26 cellular contexts compared by ENCODE assay signal in the genomic region with DNA sequence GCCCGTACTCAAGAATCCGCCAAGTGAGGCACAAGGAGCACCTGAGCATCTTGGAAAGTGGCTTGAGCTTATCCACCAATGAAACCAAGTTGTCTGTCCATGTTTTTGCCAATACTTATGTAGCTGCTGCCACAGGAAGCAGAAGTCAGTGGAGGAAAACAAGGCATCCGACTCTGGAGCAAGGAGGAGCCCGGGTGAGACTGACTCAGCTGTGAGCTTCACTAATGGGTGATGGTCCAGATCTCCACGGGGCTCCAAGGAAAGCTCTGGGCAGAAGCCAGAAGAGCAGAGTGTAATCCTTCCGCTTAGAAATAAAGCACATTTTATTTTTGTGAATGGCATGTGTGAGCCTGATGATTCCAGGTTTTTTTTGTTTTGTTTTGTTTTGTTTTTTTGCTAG. TPM values are rescaled to one million over a fixed set of nuclear protein-coding genes. Genes with fewer than 3 reads are reported as not detected.
DNase-seq lines count a peak whose midpoint lies in the region; ATAC-seq and TF ChIP-seq lines count a peak whose summit lies in the region.
"Had no signal": no experiment of that assay in that cellular context is flagged by ENCODE, and none has a peak within 500 bp of the region (broad histone marks: within the 10 kb centered on the region; RNA-seq: fewer than 3 reads in every experiment).

No MANE protein-coding gene starts in this region.

- H3K36me3 ChIP-seq in RWPE2 (ENCODE audit: low read depth): peaks cover 8% of the 10 kb centered on the region
- H3K36me3 ChIP-seq in mesenchymal stem cell (ENCODE audit: control insufficient read depth in 1 of 2, insufficient read depth in 2 of 2, low read depth in 1 of 2, low read length in 2 of 2): peaks cover 16 to 18% of the 10 kb centered on the region in 2 experiments
- H3K36me3 ChIP-seq: breast epithelium had no signal

- no peaks in the 10 kb centered on the region for H3K9me3 ChIP-seq in RWPE2 (ENCODE audit: severe bottlenecking)
- no peaks in the 10 kb centered on the region for H3K9me3 ChIP-seq in mesenchymal stem cell (ENCODE audit: control insufficient read depth, low read length)
- H3K9me3 ChIP-seq: breast epithelium, upper lobe of right lung had no signal

- no peak for TF ChIP-seq CTCF in RWPE2 (IDR thresholded peaks at IDR 0.05; ENCODE audit: poor library complexity, severe bottlenecking)

- no peak overlapping the region for H3K4me2 ChIP-seq in mesenchymal stem cell (ENCODE audit: low read length, poor library complexity, severe bottlenecking)
- H3K4me2 ChIP-seq: smooth muscle cell had no signal

- H3K4me3 ChIP-seq in RWPE2 (ENCODE audit: severe bottlenecking) (no peak overlapping the region), mesenchymal stem cell (ENCODE audit: insufficient read depth in 1 of 2, low read depth in 1 of 2, low read length in 2 of 2) (no peak overlapping the region)
- H3K4me3 ChIP-seq: breast epithelium, smooth muscle cell, upper lobe of right lung had no signal

- H2BK120ac ChIP-seq in mesenchymal stem cell (ENCODE audit: low read depth, low read length): no peak overlapping the region

- no peaks in the 10 kb centered on the region for H3K27me3 ChIP-seq in RWPE2 (ENCODE audit: insufficient read depth, poor library complexity, severe bottlenecking)
- no peaks in the 10 kb centered on the region for H3K27me3 ChIP-seq in mesenchymal stem cell (ENCODE audit: control insufficient read depth in 1 of 2, insufficient read depth in 1 of 2, low read length in 2 of 2)
- H3K27me3 ChIP-seq: breast epithelium, upper lobe of right lung had no signal

- no peak overlapping the region for H4K8ac ChIP-seq in mesenchymal stem cell (ENCODE audit: low read length)

- no peak overlapping the region for H2BK15ac ChIP-seq in mesenchymal stem cell (ENCODE audit: low read depth, poor library complexity, severe bottlenecking)

- peak overlapping the region; percentile 9 for H3K9ac ChIP-seq in mesenchymal stem cell (ENCODE audit: low read length)

- WGBS in mesenchymal stem cell: 94% methylated on average over 6 of the region's 6 CpGs

- H2AK5ac ChIP-seq in mesenchymal stem cell (ENCODE audit: low read length, severe bottlenecking): no peak overlapping the region

- H4K91ac ChIP-seq in mesenchymal stem cell (ENCODE audit: low read length): no peak overlapping the region

- DNase-seq in AG20443 (ENCODE audit: low spot score) (peak; percentile 63), RWPE2 (ENCODE audit: low spot score) (no peak), dermis blood vessel endothelial cell (peak; percentile 66), mesenchymal stem cell (no peak), HK-2 (ENCODE audit: unreplicated experiment) (no peak), COLO668 (lab: John Stamatoyannopoulos, UW; ENCODE audit: unreplicated experiment) (no peak), foreskin melanocyte (no peak)
- DNase-seq: activated CD8-positive, alpha-beta T cell treated with anti-CD3 and anti-CD28 coated beads for 36 hours; activated naive CD8-positive, alpha-beta T cell treated with anti-CD3 and anti-CD28 coated beads, Interleukin-2, amount 10 ng/mL, durations not matched to agents 7 days and 5 days; Calu3; EL; head of caudate nucleus; left cardiac atrium; mesendoderm; naive B cell; NCI-H1417; nucleus accumbens; PC-3; SIG-M5; upper lobe of right lung had no signal

- no peak overlapping the region for H3K23ac ChIP-seq in mesenchymal stem cell (ENCODE audit: low read length in 2 of 2)

- H3K18ac ChIP-seq in mesenchymal stem cell (ENCODE audit: low read depth in 1 of 2, low read length in 2 of 2): no peak overlapping the region

- no peak overlapping the region for H3K14ac ChIP-seq in mesenchymal stem cell (ENCODE audit: low read length in 2 of 2)

- H2BK12ac ChIP-seq in mesenchymal stem cell (ENCODE audit: low read length in 2 of 2): no peak overlapping the region

- no peak overlapping the region for H2AFZ ChIP-seq in mesenchymal stem cell (ENCODE audit: low read depth, low read length)

- ATAC-seq in RWPE2 (ENCODE audit: low read depth) (0 out of 3 replicates have a peak, but pooled peaks have one; percentile 38), GM21723 (IDR thresholded peaks at IDR 0.05; ENCODE audit: unreplicated experiment) (no peak)
- ATAC-seq: activated CD4-positive, CD25-positive, alpha-beta regulatory T cell treated with anti-CD3 and anti-CD28 coated beads, Interleukin-2, amount 50 U/mL, for 24 hours; activated CD8-positive, alpha-beta T cell treated with anti-CD3 and anti-CD28 coated beads for 36 hours; left cardiac atrium; PC-3; upper lobe of right lung had no signal

- no peaks in the 10 kb centered on the region for H3K4me1 ChIP-seq in RWPE2 (ENCODE audit: insufficient read depth, poor library complexity, severe bottlenecking)
- no peaks in the 10 kb centered on the region for H3K4me1 ChIP-seq in mesenchymal stem cell (ENCODE audit: control insufficient read depth, insufficient read depth, low read depth, low read length)
- H3K4me1 ChIP-seq: breast epithelium, upper lobe of right lung had no signal

- H2BK5ac ChIP-seq in mesenchymal stem cell (ENCODE audit: low read depth, low read length, poor library complexity, severe bottlenecking): no peak overlapping the region

- H3K79me1 ChIP-seq in mesenchymal stem cell (replicated peaks; ENCODE audit: low read length, poor library complexity, severe bottlenecking): no peaks in the 10 kb centered on the region

- no peak overlapping the region for H3K4ac ChIP-seq in mesenchymal stem cell (ENCODE audit: low read depth in 1 of 2, low read length in 2 of 2)

- no peak overlapping the region for H3K27ac ChIP-seq in RWPE2 (ENCODE audit: poor library complexity, severe bottlenecking)
- no peak overlapping the region for H3K27ac ChIP-seq in mesenchymal stem cell (ENCODE audit: low read length, poor library complexity, severe bottlenecking)
- H3K27ac ChIP-seq: breast epithelium, C4-2B, upper lobe of right lung had no signal

RNA-seq across cellular contexts. Expression of gene SSR2, which starts 12.3 kb away (rescaled TPM):
- 516 and 723 TPM in 2 replicates for total RNA-seq in dermis blood vessel endothelial cell
- 523 TPM for polyA plus RNA-seq in mesenchymal stem cell (2013, experiment 1 of 2)
- polyA plus RNA-seq in mesenchymal stem cell (2013, experiment 2 of 2): 523 TPM

RNA-seq across cellular contexts. Expression of gene UBQLN4, which starts 20.6 kb away (rescaled TPM):
- 16.3 and 23.4 TPM in 2 replicates for total RNA-seq in dermis blood vessel endothelial cell
- 21.8 TPM for polyA plus RNA-seq in mesenchymal stem cell (2013, experiment 1 of 2)
- 21.1 TPM for polyA plus RNA-seq in mesenchymal stem cell (2013, experiment 2 of 2)

RNA-seq across cellular contexts. Expression of gene LAMTOR2, which starts 21.6 kb away (rescaled TPM):
- total RNA-seq in dermis blood vessel endothelial cell: 69.3 and 103 TPM in 2 replicates
- 87.6 TPM for polyA plus RNA-seq in mesenchymal stem cell (2013, experiment 1 of 2)
- 91.2 TPM for polyA plus RNA-seq in mesenchymal stem cell (2013, experiment 2 of 2)

RNA-seq across cellular contexts. Expression of gene RAB25, which starts 27.9 kb away (rescaled TPM):
- not detected in 2 replicates for total RNA-seq in dermis blood vessel endothelial cell
- not detected for polyA plus RNA-seq in mesenchymal stem cell (2013, experiment 1 of 2)
- not detected for polyA plus RNA-seq in mesenchymal stem cell (2013, experiment 2 of 2)
- total RNA-seq: left cardiac atrium, NCI-H460 had no signal

RNA-seq across cellular contexts. Expression of gene MEX3A, which starts 49.3 kb away (rescaled TPM):
- 4.8 and 8.8 TPM in 2 replicates for total RNA-seq in dermis blood vessel endothelial cell
- polyA plus RNA-seq in mesenchymal stem cell (2013, experiment 1 of 2): 10.4 TPM
- 10.7 TPM for polyA plus RNA-seq in mesenchymal stem cell (2013, experiment 2 of 2)

Comparison
In these comparisons a context has a peak if more than half of its experiments do, and no peak if none do; other contexts are left out.
1. DNase-seq: peak in AG20443 (single experiment) and dermis blood vessel endothelial cell (single experiment); none in RWPE2 (single experiment), mesenchymal stem cell (single experiment), HK-2 (single experiment), COLO668 (single experiment) and foreskin melanocyte (single experiment).